ENCODE assay signal across 8 cellular contexts in the genomic region with DNA sequence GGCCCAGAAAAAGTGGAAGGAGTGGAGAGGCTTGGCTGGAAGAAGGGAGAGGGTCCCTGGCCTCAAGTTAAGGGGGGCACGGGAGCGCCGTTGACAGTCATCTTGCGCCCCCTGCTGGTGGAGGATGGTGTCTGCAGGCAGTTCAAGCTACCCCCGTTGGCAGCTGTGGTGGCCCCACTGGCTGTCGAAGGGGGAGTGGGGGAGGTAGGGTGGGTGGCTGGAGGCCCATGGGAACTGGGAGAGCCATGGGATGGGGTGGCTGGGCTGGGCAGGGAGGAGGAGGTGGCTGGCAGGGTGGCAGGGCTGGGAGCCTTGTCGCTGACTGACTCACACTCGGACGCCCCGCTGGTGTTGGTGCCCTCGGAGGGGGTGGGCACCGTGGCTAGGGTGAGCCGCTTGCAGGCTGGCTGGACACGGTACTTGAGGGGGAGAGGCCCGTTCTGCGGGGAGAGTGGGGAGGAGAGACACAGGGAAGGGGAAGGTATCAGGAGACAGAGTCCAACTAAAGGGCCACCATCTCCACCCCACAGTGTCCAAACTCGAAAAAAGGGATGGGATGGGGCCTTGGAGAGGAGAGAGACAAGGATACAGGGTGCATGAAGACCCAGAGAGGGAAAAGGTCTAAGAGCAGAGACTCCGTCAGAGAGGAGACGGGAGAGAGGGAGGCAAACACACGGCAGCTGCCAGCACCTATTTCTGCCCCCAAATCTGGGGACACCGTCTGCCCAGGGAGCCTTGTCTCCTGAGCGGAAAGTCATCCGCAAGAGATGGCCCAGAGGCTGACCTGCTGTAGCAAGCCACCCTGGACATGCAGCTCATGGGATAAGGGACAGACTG. TPM values are rescaled to one million over a fixed set of nuclear protein-coding genes. Genes with fewer than 3 reads are reported as not detected.
DNase-seq lines count a peak whose midpoint lies in the region; ATAC-seq and TF ChIP-seq lines count a peak whose summit lies in the region.

No MANE protein-coding gene starts in this region.

- no peaks in the 10 kb centered on the region for H3K27me3 Mint-ChIP-seq in activated naive CD8-positive, alpha-beta T cell

- ATAC-seq in heart right ventricle, result peak in 7 of 8 donors; percentile 1 to 49 (median 27)

- no peak overlapping the region for H3K27ac ChIP-seq in AG04450 (ENCODE audit: low read depth, low read length)
- H3K27ac ChIP-seq in SJCRH30, result peak overlapping the region; percentile 9; the same call in 1 of the 2 replicates
- peak overlapping the region in 4 of 10 donors; percentile 9 to 36 (median 15) for H3K27ac ChIP-seq in heart right ventricle

- H3K36me3 Mint-ChIP-seq in activated naive CD8-positive, alpha-beta T cell, result no peaks in the 10 kb centered on the region

- H3K27me3 ChIP-seq in AG04450 (ENCODE audit: control insufficient read depth, insufficient read depth, low read length), result no peaks in the 10 kb centered on the region
- no peaks in the 10 kb centered on the region for H3K27me3 ChIP-seq in SJCRH30
- no peaks in the 10 kb centered on the region for H3K27me3 ChIP-seq in heart right ventricle

- H3K9me3 ChIP-seq in AG04450 (ENCODE audit: control insufficient read depth, insufficient read depth, low read length) (no peaks in the 10 kb centered on the region), SJCRH30 (replicated peaks) (no peaks in the 10 kb centered on the region), heart right ventricle (no peaks in the 10 kb centered on the region)

- no peak overlapping the region for H3K4me3 ChIP-seq in AG04450 (ENCODE audit: low read depth, low read length)
- no peak overlapping the region for H3K4me3 ChIP-seq in SJCRH30
- H3K4me3 ChIP-seq in heart right ventricle, result no peak overlapping the region

- H3K4me3 Mint-ChIP-seq in activated naive CD8-positive, alpha-beta T cell, result no peak overlapping the region

- H3K9me3 Mint-ChIP-seq in activated naive CD8-positive, alpha-beta T cell (ENCODE audit: low read depth), result no peaks in the 10 kb centered on the region

- 41 to 43% methylated on average over 23 of the region's 23 CpGs for WGBS in heart right ventricle, 2 donors

- H3K36me3 ChIP-seq in SJCRH30, result peaks cover 47% of the 10 kb centered on the region
- H3K36me3 ChIP-seq in heart right ventricle, result peaks cover 0 to 83% (median 21%) of the 10 kb centered on the region in 9 donors

- H3K27ac Mint-ChIP-seq in activated naive CD8-positive, alpha-beta T cell, result peak overlapping the region; percentile 66

- H3K4me1 ChIP-seq in SJCRH30 (peaks cover 19% of the 10 kb centered on the region), heart right ventricle (peaks cover 17 to 60% (median 42%) of the 10 kb centered on the region in 9 donors)

- CTCF ChIA-PET in AG04450 (lab: Charles Lee), result interaction anchor here (0.6 to 2.8 kb wide), 25 partner anchors 8 to 309 kb away, joined by 3 to 23 read pairs (median 4); a partner anchor contains a TSS

- no peak for DNase-seq in AG04450 (ENCODE audit: low read depth, low spot score)
- DNase-seq in GM19238 (ENCODE audit: insufficient read length, low spot score), result peak; percentile 81
- peak; percentile 68 to 78 for DNase-seq in SJCRH30
- DNase-seq in heart right ventricle, result peak; percentile 70 to 71
- peak; percentile 56 to 72 for DNase-seq in stimulated activated CD4-positive, alpha-beta T cell treated with anti-CD3 and anti-CD28 coated beads, Interleukin-12 subunit alpha, Interleukin-12 subunit beta, amount 100 ng/mL, for 24 hours (ENCODE audit: low read depth in 2 of 2)
- DNase-seq in NCI-H2029 (lab: John Stamatoyannopoulos, UW), result no peak
- no peak for DNase-seq in NCI-H226

- intact Hi-C loops in heart right ventricle (cut with DNase I), result loop anchor here in 8 of 10 donors (1.0 to 10.0 kb wide), 5 partner anchors 53 to 181 kb away; no protein-coding TSS in a partner anchor

- TF ChIP-seq CTCF in AG04450 (IDR thresholded peaks at IDR 0.05; ENCODE audit: low read depth, low read length) (peak; percentile 90), heart right ventricle (IDR thresholded peaks at IDR 0.05) (peak; percentile 83 to 88 (median 85))

- POLR2A ChIA-PET in AG04450 (lab: Yijun Ruan, JAX), result interaction anchor here (0.6 to 1.0 kb wide), 3 partner anchors 10 to 215 kb away, joined by 3 to 10 read pairs (median 4); no protein-coding TSS in a partner anchor

- H3K4me1 Mint-ChIP-seq in activated naive CD8-positive, alpha-beta T cell (ENCODE audit: low read depth), result peaks cover 43% of the 10 kb centered on the region

RNA-seq across cellular contexts. Expression of a gene that starts 5.2 kb away (rescaled TPM):
- polyA plus RNA-seq in AG04450 (2011; rRNA removed) (6.5 and 9.8 TPM in 2 replicates), heart right ventricle (10 to 100 TPM; 50.5 to 83.6 TPM)
- polyA minus RNA-seq in AG04450 (2011; rRNA and poly(A)+ RNA removed), result 2.7 and 2.8 TPM in 2 replicates
- 11.6 and 14.5 TPM in 2 replicates for total RNA-seq in SJCRH30 (2014; rRNA removed; shearing (Covaris generic))
- total RNA-seq in heart right ventricle, result 10 to 100 TPM; 58.1 to 84.1 (median 69.4) TPM

RNA-seq across cellular contexts. Expression of a gene that starts 12.8 kb away (rescaled TPM):
- polyA plus RNA-seq in AG04450 (2011; rRNA removed) (13.5 and 18.0 TPM in 2 replicates), heart right ventricle (10 to 100 TPM; 23.8 to 51.6 TPM)
- polyA minus RNA-seq in AG04450 (2011; rRNA and poly(A)+ RNA removed), result 19.4 and 29.5 TPM in 2 replicates
- total RNA-seq in SJCRH30 (2014; rRNA removed; shearing (Covaris generic)), result 10.7 and 13.8 TPM in 2 replicates
- 10 to 100 TPM; 15.8 to 30.0 (median 22.8) TPM for total RNA-seq in heart right ventricle

RNA-seq across cellular contexts. Expression of a gene that starts 17.2 kb away (rescaled TPM):
- 234 and 276 TPM in 2 replicates for polyA plus RNA-seq in AG04450 (2011; rRNA removed)
- 220 and 283 TPM in 2 replicates for polyA minus RNA-seq in AG04450 (2011; rRNA and poly(A)+ RNA removed)
- total RNA-seq in SJCRH30 (2014; rRNA removed; shearing (Covaris generic)), result 239 and 280 TPM in 2 replicates
- total RNA-seq in heart right ventricle, result 100 to 1,000 TPM; 148 to 220 (median 162) TPM
- polyA plus RNA-seq in heart right ventricle, result 100 to 1,000 TPM; 359 to 379 TPM

RNA-seq across cellular contexts. Expression of a gene that starts 30.3 kb away (rescaled TPM):
- polyA plus RNA-seq in AG04450 (2011; rRNA removed) (16.4 and 17.3 TPM in 2 replicates), heart right ventricle (100 to 1,000 TPM in 1 of 2 donors, 10 to 100 TPM in 1; 17.3 to 104 TPM)
- polyA minus RNA-seq in AG04450 (2011; rRNA and poly(A)+ RNA removed), result 26.2 and 35.4 TPM in 2 replicates
- 24.2 and 35.5 TPM in 2 replicates for total RNA-seq in SJCRH30 (2014; rRNA removed; shearing (Covaris generic))
- total RNA-seq in heart right ventricle, result 100 to 1,000 TPM in 1 of 10 donors, 10 to 100 TPM in 9; 56.3 to 100 (median 67.5) TPM

Comparison
In these comparisons a context has a peak if more than half of its experiments do, and no peak if none do; other contexts are left out.
1. DNase-seq: peak in GM19238 (single experiment), SJCRH30 (2 of 2), heart right ventricle (2 of 2) and stimulated activated CD4-positive, alpha-beta T cell treated with anti-CD3 and anti-CD28 coated beads, Interleukin-12 subunit alpha, Interleukin-12 subunit beta, amount 100 ng/mL, for 24 hours (2 of 2); none in AG04450 (single experiment), NCI-H2029 (single experiment) and NCI-H226 (single experiment).